In genomic region chr20:31476648-31477220, GRCh38 we compare ENCODE assay signal across 1 cellular context.
TF ChIP-seq lines count a peak whose summit lies in the region.

No MANE protein-coding gene starts in this region.

TF ChIP-seq in GM23338, 12 proteins besides CTCF, POLR2A, EP300 and RAD21 (continued from another document):
- TF ChIP-seq, protein P1, sequence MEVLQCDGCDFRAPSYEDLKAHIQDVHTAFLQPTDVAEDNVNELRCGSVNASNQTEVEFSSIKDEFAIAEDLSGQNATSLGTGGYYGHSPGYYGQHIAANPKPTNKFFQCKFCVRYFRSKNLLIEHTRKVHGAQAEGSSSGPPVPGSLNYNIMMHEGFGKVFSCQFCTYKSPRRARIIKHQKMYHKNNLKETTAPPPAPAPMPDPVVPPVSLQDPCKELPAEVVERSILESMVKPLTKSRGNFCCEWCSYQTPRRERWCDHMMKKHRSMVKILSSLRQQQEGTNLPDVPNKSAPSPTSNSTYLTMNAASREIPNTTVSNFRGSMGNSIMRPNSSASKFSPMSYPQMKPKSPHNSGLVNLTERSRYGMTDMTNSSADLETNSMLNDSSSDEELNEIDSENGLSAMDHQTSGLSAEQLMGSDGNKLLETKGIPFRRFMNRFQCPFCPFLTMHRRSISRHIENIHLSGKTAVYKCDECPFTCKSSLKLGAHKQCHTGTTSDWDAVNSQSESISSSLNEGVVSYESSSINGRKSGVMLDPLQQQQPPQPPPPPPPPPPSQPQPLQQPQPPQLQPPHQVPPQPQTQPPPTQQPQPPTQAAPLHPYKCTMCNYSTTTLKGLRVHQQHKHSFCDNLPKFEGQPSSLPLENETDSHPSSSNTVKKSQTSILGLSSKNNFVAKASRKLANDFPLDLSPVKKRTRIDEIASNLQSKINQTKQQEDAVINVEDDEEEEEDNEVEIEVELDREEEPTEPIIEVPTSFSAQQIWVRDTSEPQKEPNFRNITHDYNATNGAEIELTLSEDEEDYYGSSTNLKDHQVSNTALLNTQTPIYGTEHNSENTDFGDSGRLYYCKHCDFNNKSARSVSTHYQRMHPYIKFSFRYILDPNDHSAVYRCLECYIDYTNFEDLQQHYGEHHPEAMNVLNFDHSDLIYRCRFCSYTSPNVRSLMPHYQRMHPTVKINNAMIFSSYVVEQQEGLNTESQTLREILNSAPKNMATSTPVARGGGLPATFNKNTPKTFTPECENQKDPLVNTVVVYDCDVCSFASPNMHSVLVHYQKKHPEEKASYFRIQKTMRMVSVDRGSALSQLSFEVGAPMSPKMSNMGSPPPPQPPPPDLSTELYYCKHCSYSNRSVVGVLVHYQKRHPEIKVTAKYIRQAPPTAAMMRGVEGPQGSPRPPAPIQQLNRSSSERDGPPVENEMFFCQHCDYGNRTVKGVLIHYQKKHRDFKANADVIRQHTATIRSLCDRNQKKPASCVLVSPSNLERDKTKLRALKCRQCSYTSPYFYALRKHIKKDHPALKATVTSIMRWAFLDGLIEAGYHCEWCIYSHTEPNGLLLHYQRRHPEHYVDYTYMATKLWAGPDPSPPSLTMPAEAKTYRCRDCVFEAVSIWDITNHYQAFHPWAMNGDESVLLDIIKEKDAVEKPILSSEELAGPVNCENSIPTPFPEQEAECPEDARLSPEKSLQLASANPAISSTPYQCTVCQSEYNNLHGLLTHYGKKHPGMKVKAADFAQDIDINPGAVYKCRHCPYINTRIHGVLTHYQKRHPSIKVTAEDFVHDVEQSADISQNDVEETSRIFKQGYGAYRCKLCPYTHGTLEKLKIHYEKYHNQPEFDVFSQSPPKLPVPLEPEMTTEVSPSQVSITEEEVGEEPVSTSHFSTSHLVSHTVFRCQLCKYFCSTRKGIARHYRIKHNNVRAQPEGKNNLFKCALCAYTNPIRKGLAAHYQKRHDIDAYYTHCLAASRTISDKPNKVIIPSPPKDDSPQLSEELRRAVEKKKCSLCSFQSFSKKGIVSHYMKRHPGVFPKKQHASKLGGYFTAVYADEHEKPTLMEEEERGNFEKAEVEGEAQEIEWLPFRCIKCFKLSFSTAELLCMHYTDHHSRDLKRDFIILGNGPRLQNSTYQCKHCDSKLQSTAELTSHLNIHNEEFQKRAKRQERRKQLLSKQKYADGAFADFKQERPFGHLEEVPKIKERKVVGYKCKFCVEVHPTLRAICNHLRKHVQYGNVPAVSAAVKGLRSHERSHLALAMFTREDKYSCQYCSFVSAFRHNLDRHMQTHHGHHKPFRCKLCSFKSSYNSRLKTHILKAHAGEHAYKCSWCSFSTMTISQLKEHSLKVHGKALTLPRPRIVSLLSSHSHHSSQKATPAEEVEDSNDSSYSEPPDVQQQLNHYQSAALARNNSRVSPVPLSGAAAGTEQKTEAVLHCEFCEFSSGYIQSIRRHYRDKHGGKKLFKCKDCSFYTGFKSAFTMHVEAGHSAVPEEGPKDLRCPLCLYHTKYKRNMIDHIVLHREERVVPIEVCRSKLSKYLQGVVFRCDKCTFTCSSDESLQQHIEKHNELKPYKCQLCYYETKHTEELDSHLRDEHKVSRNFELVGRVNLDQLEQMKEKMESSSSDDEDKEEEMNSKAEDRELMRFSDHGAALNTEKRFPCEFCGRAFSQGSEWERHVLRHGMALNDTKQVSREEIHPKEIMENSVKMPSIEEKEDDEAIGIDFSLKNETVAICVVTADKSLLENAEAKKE (CRISPR knock-in tag; IDR thresholded peaks at IDR 0.05): no peak
- no peak for TF ChIP-seq EZH2 (IDR thresholded peaks at IDR 0.05; ENCODE audit: low read depth, unreplicated experiment)
- TF ChIP-seq ZNF114 (CRISPR knock-in tag; IDR thresholded peaks at IDR 0.05): no peak
- TF ChIP-seq EZH2phosphoT487 (IDR thresholded peaks at IDR 0.05; ENCODE audit: unreplicated experiment): no peak
- TF ChIP-seq NANOG (IDR thresholded peaks at IDR 0.05; ENCODE audit: borderline replicate concordance): no peak
- no peak for TF ChIP-seq ETS1 (IDR thresholded peaks at IDR 0.05)
- TF ChIP-seq, protein P2, sequence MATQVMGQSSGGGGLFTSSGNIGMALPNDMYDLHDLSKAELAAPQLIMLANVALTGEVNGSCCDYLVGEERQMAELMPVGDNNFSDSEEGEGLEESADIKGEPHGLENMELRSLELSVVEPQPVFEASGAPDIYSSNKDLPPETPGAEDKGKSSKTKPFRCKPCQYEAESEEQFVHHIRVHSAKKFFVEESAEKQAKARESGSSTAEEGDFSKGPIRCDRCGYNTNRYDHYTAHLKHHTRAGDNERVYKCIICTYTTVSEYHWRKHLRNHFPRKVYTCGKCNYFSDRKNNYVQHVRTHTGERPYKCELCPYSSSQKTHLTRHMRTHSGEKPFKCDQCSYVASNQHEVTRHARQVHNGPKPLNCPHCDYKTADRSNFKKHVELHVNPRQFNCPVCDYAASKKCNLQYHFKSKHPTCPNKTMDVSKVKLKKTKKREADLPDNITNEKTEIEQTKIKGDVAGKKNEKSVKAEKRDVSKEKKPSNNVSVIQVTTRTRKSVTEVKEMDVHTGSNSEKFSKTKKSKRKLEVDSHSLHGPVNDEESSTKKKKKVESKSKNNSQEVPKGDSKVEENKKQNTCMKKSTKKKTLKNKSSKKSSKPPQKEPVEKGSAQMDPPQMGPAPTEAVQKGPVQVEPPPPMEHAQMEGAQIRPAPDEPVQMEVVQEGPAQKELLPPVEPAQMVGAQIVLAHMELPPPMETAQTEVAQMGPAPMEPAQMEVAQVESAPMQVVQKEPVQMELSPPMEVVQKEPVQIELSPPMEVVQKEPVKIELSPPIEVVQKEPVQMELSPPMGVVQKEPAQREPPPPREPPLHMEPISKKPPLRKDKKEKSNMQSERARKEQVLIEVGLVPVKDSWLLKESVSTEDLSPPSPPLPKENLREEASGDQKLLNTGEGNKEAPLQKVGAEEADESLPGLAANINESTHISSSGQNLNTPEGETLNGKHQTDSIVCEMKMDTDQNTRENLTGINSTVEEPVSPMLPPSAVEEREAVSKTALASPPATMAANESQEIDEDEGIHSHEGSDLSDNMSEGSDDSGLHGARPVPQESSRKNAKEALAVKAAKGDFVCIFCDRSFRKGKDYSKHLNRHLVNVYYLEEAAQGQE (IDR thresholded peaks at IDR 0.05; ENCODE audit: unreplicated experiment): no peak
- no peak for TF ChIP-seq STAT1 (IDR thresholded peaks at IDR 0.05; ENCODE audit: unreplicated experiment)
- no peak for TF ChIP-seq CREB1 (CRISPR knock-in tag; IDR thresholded peaks at IDR 0.05; ENCODE audit: low read depth)
- TF ChIP-seq JUNB (IDR thresholded peaks at IDR 0.05; ENCODE audit: unreplicated experiment): no peak
